ENCODE assay signal across 2 cellular contexts in genomic region chr11:68008381-68009337, GRCh38.
TF ChIP-seq lines count a peak whose summit lies in the region.

No MANE protein-coding gene starts in this region.

TF ChIP-seq in GM12891, 5 proteins besides CTCF, POLR2A, EP300 and RAD21:
- TF ChIP-seq SPI1 (IDR thresholded peaks at IDR 0.05; ENCODE audit: low read depth, low read length) (peak; percentile 22; the same call in 1 of the 2 replicates), POU2F2 (IDR thresholded peaks at IDR 0.05; ENCODE audit: low read depth, low read length) (no peak), PAX5 (IDR thresholded peaks at IDR 0.05; ENCODE audit: insufficient read depth, low read length, severe bottlenecking) (no peak)
TF ChIP-seq in GM12891: peak in this region for 1.

TF ChIP-seq in H1, 55 proteins besides CTCF, POLR2A, EP300 and RAD21:
- TF ChIP-seq JUND (IDR thresholded peaks at IDR 0.05; ENCODE audit: low read length) (no peak), KDM1A (IDR thresholded peaks at IDR 0.05; ENCODE audit: borderline replicate concordance, low read length) (0 out of 2 replicates have a peak, but pooled peaks have one; percentile 11), GTF2F1 (IDR thresholded peaks at IDR 0.05; ENCODE audit: borderline replicate concordance, low read depth, low read length) (no peak), PHF8 (conservative IDR thresholded peaks at IDR 0.05; ENCODE audit: low read depth, low read length) (no peak)
